9 cellular contexts compared by ENCODE assay signal in the genomic region with DNA sequence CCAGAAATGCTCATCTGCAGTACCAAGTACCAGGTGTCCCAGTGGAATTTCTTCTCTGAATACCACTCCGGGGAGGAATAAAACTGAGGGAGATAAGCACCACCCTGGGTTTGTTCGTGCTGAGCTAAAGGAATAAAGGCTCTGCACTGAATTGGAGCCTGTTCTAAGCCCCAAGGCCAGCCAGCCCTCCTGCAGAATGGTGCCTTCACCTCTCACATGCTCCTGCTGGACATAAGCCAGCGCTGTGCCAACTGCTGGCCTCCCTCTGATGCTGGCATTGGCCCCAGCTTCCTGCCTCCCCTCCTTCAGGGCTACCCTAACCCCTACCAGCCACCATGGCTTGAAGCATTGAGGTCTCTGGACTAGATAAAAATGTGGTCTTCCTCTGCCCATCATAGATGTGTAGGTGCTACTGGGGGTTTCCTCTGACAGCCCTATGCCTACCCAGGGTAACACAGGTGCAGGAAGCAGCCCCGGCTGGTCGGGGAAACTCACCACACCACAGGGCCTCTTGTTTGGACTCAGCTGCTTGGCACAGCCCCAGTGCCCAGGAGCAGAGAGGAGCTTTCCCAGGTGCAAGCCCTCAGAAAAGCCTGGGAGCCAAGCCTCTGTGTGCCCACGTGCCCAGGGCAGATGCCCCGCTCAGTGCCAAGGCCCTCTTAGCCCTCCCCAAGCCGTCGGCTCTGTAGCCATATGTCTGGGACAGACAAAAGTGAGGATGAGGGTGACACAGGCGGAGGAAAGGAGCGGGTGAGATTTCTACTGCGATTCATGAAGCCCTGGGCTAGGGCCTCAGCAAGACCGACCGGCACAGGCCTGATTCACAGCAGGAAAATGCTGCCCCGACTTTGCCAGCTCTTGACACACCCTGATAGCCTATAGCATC. TPM values are rescaled to one million over a fixed set of nuclear protein-coding genes. Genes with fewer than 3 reads are reported as not detected.
A peak's percentile ranks its signal among the peaks of the same experiment; 100 is the strongest.
DNase-seq lines count a peak whose midpoint lies in the region; ATAC-seq lines count a peak whose summit lies in the region.
"Had no signal": no experiment of that assay in that cellular context is flagged by ENCODE, and none has a peak within 500 bp of the region (broad histone marks: within the 10 kb centered on the region; RNA-seq: fewer than 3 reads in every experiment).

No MANE protein-coding gene starts in this region.

- H3K4me1 ChIP-seq in stomach smooth muscle (ENCODE audit: control insufficient read depth, insufficient read depth, low read length) = peaks cover 72% of the 10 kb centered on the region

- H3K27ac ChIP-seq in stomach smooth muscle (ENCODE audit: low read length) = peak overlapping the region; percentile 94
- H3K27ac ChIP-seq: 22Rv1 had no signal

- no peak overlapping the region for H3K9ac ChIP-seq in stomach smooth muscle (ENCODE audit: low read length in 2 of 2)

- intact Hi-C loops in left ventricle myocardium superior (cut with micrococcal nuclease) = no loop called here

- DNase-seq in DMS53 (lab: John Stamatoyannopoulos, UW) (peak; percentile 45), DMS53 treated with DMSO at 0.1 percent for 48 hours (lab: John Stamatoyannopoulos, UW; ENCODE audit: unreplicated experiment) (no peak), SHP77 treated with DMSO at 0.1 percent for 48 hours (lab: John Stamatoyannopoulos, UW) (peak; percentile 34), left ventricle myocardium superior (peak; percentile 71), middle frontal gyrus (ENCODE audit: extremely low spot score, low spot score) (no peak), HPDE6-E6E7 (ENCODE audit: extremely low spot score) (no peak)

- H3K27me3 ChIP-seq in stomach smooth muscle (ENCODE audit: control insufficient read depth in 1 of 2, insufficient read depth in 2 of 2, low read length in 2 of 2) = no peaks in the 10 kb centered on the region

- H3K36me3 ChIP-seq in stomach smooth muscle (ENCODE audit: control insufficient read depth in 2 of 2, insufficient read depth in 2 of 2, low read length in 2 of 2) = no peaks in the 10 kb centered on the region

- ATAC-seq in left ventricle myocardium superior (peak; percentile 11), HG03025 (IDR thresholded peaks at IDR 0.05; ENCODE audit: low FRiP score, unreplicated experiment) (no peak)

- H3K4me3 ChIP-seq in stomach smooth muscle (ENCODE audit: low read length in 2 of 2) = peak overlapping the region; percentile 7 to 69

- no peaks in the 10 kb centered on the region for H3K9me3 ChIP-seq in stomach smooth muscle (ENCODE audit: control insufficient read depth in 2 of 2, low read length in 2 of 2)

RNA-seq across cellular contexts. Expression of a gene that starts 34.1 kb away (rescaled TPM):
- 18.3 TPM for total RNA-seq in left ventricle myocardium superior

Comparison
In these comparisons a context has a peak if more than half of its experiments do, and no peak if none do; other contexts are left out.
1. DNase-seq: peak in DMS53 (single experiment), SHP77 treated with DMSO at 0.1 percent for 48 hours (single experiment) and left ventricle myocardium superior (single experiment); none in DMS53 treated with DMSO at 0.1 percent for 48 hours (single experiment), middle frontal gyrus (single experiment) and HPDE6-E6E7 (single experiment).